ENCODE assay signal across 9 cellular contexts in genomic region chr3:139353920-139354556, GRCh38. TPM values are rescaled to one million over a fixed set of nuclear protein-coding genes. Genes with fewer than 3 reads are reported as not detected.
DNase-seq lines count a peak whose midpoint lies in the region; TF ChIP-seq lines count a peak whose summit lies in the region.
"Had no signal": no experiment of that assay in that cellular context is flagged by ENCODE, and none has a peak within 500 bp of the region (broad histone marks: within the 10 kb centered on the region; RNA-seq: fewer than 3 reads in every experiment).

No MANE protein-coding gene starts in this region.

- H3K9me3 Mint-ChIP-seq in type B pancreatic cell: no peaks in the 10 kb centered on the region
- no peaks in the 10 kb centered on the region for H3K9me3 Mint-ChIP-seq in immature natural killer cell
- H3K9me3 Mint-ChIP-seq: CD4-positive, CD25-positive, alpha-beta regulatory T cell had no signal

- no peak overlapping the region for H3K27ac Mint-ChIP-seq in type B pancreatic cell
- no peak overlapping the region for H3K27ac Mint-ChIP-seq in immature natural killer cell
- H3K27ac Mint-ChIP-seq: CD4-positive, CD25-positive, alpha-beta regulatory T cell had no signal

- TF ChIP-seq CTCF in WERI-Rb-1 (IDR thresholded peaks at IDR 0.05; ENCODE audit: low read depth, low read length) (peak; percentile 79), type B pancreatic cell (conservative IDR thresholded peaks at IDR 0.05) (peak; percentile 79)

- H3K27me3 Mint-ChIP-seq in type B pancreatic cell: no peaks in the 10 kb centered on the region
- peaks cover 0 to 2% (median 0%) of the 10 kb centered on the region in 3 donors for H3K27me3 Mint-ChIP-seq in immature natural killer cell (ENCODE audit: low read depth in 3 of 3)
- H3K27me3 Mint-ChIP-seq: CD4-positive, CD25-positive, alpha-beta regulatory T cell had no signal

- H3K36me3 Mint-ChIP-seq in type B pancreatic cell (peaks cover 41% of the 10 kb centered on the region), immature natural killer cell (peaks cover 24 to 42% (median 31%) of the 10 kb centered on the region in 3 donors)

- no peaks in the 10 kb centered on the region for H3K9me3 ChIP-seq in WERI-Rb-1 (ENCODE audit: severe bottlenecking)

- H3K4me1 Mint-ChIP-seq in type B pancreatic cell (ENCODE audit: unreplicated experiment) (no peaks in the 10 kb centered on the region), immature natural killer cell (peaks cover 5 to 13% of the 10 kb centered on the region in 2 donors)

- DNase-seq in NCI-H2029 (lab: John Stamatoyannopoulos, UW): peak; percentile 1
- no peak for DNase-seq in NCI-H2029 treated with DMSO at 0.1 percent for 48 hours (lab: John Stamatoyannopoulos, UW)
- DNase-seq in MV-4-11 (lab: John Stamatoyannopoulos, UW): peak; percentile 48
- DNase-seq in WERI-Rb-1: peak; percentile 70
- peak; percentile 45 for DNase-seq in hepatic stellate cell (ENCODE audit: low spot score)
- DNase-seq in type B pancreatic cell (ENCODE audit: extremely low spot score, unreplicated experiment): no peak
- DNase-seq in stimulated activated CD4-positive, alpha-beta T cell treated with anti-CD3 and anti-CD28 coated beads, Interleukin-4, amount 100 ng/mL, for 1 hour: no peak
- DNase-seq in immature natural killer cell: no peak
- DNase-seq: CD4-positive, CD25-positive, alpha-beta regulatory T cell had no signal

- H3K4me3 ChIP-seq in WERI-Rb-1 (ENCODE audit: low read depth, low read length): no peak overlapping the region

- no peaks in the 10 kb centered on the region for H3K27me3 ChIP-seq in WERI-Rb-1 (ENCODE audit: insufficient read depth, low read depth, severe bottlenecking)

- peak overlapping the region; percentile 89; the same call in 1 of the 2 replicates for H3K27ac ChIP-seq in WERI-Rb-1

- peaks cover 100% of the 10 kb centered on the region for H3K36me3 ChIP-seq in WERI-Rb-1

- no peak overlapping the region for H3K4me3 Mint-ChIP-seq in type B pancreatic cell
- H3K4me3 Mint-ChIP-seq in immature natural killer cell: no peak overlapping the region
- H3K4me3 Mint-ChIP-seq: CD4-positive, CD25-positive, alpha-beta regulatory T cell had no signal

RNA-seq across cellular contexts. Expression of gene MRPS22, which starts 10.2 kb away (rescaled TPM):
- 40.0 and 43.0 TPM in 2 replicates for total RNA-seq in type B pancreatic cell (ENCODE audit: low replicate concordance)
- polyA plus RNA-seq in immature natural killer cell: 10 to 100 TPM; 31.5 to 43.7 (median 39.1) TPM

RNA-seq across cellular contexts. Expression of gene COPB2, which starts 35.4 kb away (rescaled TPM):
- total RNA-seq in type B pancreatic cell (ENCODE audit: low replicate concordance): 140 and 164 TPM in 2 replicates
- polyA plus RNA-seq in immature natural killer cell: 10 to 100 TPM; 53.0 to 95.4 (median 89.4) TPM

Comparison
In these comparisons a context has a peak if more than half of its experiments do, and no peak if none do; other contexts are left out.
1. DNase-seq: peak in NCI-H2029 (single experiment), MV-4-11 (single experiment), WERI-Rb-1 (single experiment) and hepatic stellate cell (single experiment); none in NCI-H2029 treated with DMSO at 0.1 percent for 48 hours (single experiment), type B pancreatic cell (single experiment), stimulated activated CD4-positive, alpha-beta T cell treated with anti-CD3 and anti-CD28 coated beads, Interleukin-4, amount 100 ng/mL, for 1 hour (single experiment) and immature natural killer cell (0 of 3).